In the genomic region with DNA sequence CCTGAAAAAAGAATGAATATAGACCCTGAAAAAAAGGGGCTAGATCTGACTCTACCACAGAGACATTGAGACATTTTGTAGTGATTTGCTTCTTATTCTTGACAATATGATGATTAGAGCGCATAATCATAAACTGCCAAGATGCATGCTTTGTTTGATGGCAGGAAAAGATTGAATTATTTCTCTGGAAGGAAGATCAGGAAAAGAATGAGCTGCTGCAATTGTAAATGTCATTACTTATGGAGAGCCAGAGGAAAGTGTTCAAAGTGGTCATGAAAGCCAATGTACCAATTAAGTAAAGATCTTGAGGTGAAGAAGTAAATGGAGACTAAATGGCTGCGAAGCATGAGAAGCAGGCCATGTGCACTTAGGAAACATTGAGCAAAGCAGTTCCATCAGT, we compare ENCODE assay signal across 14 cellular contexts.
DNase-seq lines count a peak whose midpoint lies in the region; ATAC-seq lines count a peak whose summit lies in the region.
"Had no signal": no experiment of that assay in that cellular context is flagged by ENCODE, and none has a peak within 500 bp of the region (broad histone marks: within the 10 kb centered on the region; RNA-seq: fewer than 3 reads in every experiment).

No MANE protein-coding gene starts in this region.

- H3K36me3 Mint-ChIP-seq in activated CD4-positive, alpha-beta T cell treated with anti-CD3 and anti-CD28 coated beads, Interleukin-2, amount 10 ng/mL, durations not matched to agents 24 days and 14 days (ENCODE audit: low read depth) = no peaks in the 10 kb centered on the region
- H3K36me3 Mint-ChIP-seq: CD8-positive, alpha-beta T cell had no signal

- intact Hi-C loops in activated CD4-positive, alpha-beta T cell treated with anti-CD3 and anti-CD28 coated beads, Interleukin-2, amount 10 ng/mL, durations not matched to agents 24 days and 14 days (cut with micrococcal nuclease) = no loop called here

- DNase-seq in activated CD4-positive, alpha-beta T cell treated with anti-CD3 and anti-CD28 coated beads, Interleukin-2, amount 10 ng/mL, durations not matched to agents 24 days and 14 days = peak; percentile 2
- DNase-seq in activated CD4-positive, alpha-beta T cell treated with anti-CD3 and anti-CD28 coated beads, Interleukin-2, amount 50 U/mL, for 48 hours = no peak
- DNase-seq in NCI-H2227 treated with DMSO at 0.1 percent for 48 hours (lab: John Stamatoyannopoulos, UW) = peak; percentile 40
- no peak for DNase-seq in NCI-H1048 (lab: John Stamatoyannopoulos, UW)
- DNase-seq: 8988T; ACHN; BE2C; Caco-2; Calu3; CD4-positive, alpha-beta T cell; CD8-positive, alpha-beta T cell; DMS79 treated with DMSO at 0.1 percent for 48 hours; GF-D8 had no signal

- H3K9me3 Mint-ChIP-seq in activated CD4-positive, alpha-beta T cell treated with anti-CD3 and anti-CD28 coated beads, Interleukin-2, amount 10 ng/mL, durations not matched to agents 24 days and 14 days = no peaks in the 10 kb centered on the region
- H3K9me3 Mint-ChIP-seq: CD8-positive, alpha-beta T cell had no signal

- H3K4me3 Mint-ChIP-seq in activated CD4-positive, alpha-beta T cell treated with anti-CD3 and anti-CD28 coated beads, Interleukin-2, amount 10 ng/mL, durations not matched to agents 24 days and 14 days = no peak overlapping the region
- H3K4me3 Mint-ChIP-seq: CD4-positive, alpha-beta T cell; CD8-positive, alpha-beta T cell had no signal

- no peak overlapping the region for H3K27ac Mint-ChIP-seq in activated CD4-positive, alpha-beta T cell treated with anti-CD3 and anti-CD28 coated beads, Interleukin-2, amount 10 ng/mL, durations not matched to agents 24 days and 14 days
- H3K27ac Mint-ChIP-seq: CD4-positive, alpha-beta T cell; CD8-positive, alpha-beta T cell had no signal

- ATAC-seq in GM18520 (IDR thresholded peaks at IDR 0.05; ENCODE audit: unreplicated experiment) = no peak
- ATAC-seq: CD8-positive, alpha-beta T cell had no signal

- H3K27me3 Mint-ChIP-seq in activated CD4-positive, alpha-beta T cell treated with anti-CD3 and anti-CD28 coated beads, Interleukin-2, amount 10 ng/mL, durations not matched to agents 24 days and 14 days = no peaks in the 10 kb centered on the region
- H3K27me3 Mint-ChIP-seq: CD4-positive, alpha-beta T cell had no signal

- H3K4me1 Mint-ChIP-seq in activated CD4-positive, alpha-beta T cell treated with anti-CD3 and anti-CD28 coated beads, Interleukin-2, amount 10 ng/mL, durations not matched to agents 24 days and 14 days = no peaks in the 10 kb centered on the region

Comparison
In these comparisons a context has a peak if more than half of its experiments do, and no peak if none do; other contexts are left out.
1. DNase-seq: peak in activated CD4-positive, alpha-beta T cell treated with anti-CD3 and anti-CD28 coated beads, Interleukin-2, amount 10 ng/mL, durations not matched to agents 24 days and 14 days (single experiment) and NCI-H2227 treated with DMSO at 0.1 percent for 48 hours (single experiment); none in activated CD4-positive, alpha-beta T cell treated with anti-CD3 and anti-CD28 coated beads, Interleukin-2, amount 50 U/mL, for 48 hours (0 of 2) and NCI-H1048 (single experiment).